In the genomic region with DNA sequence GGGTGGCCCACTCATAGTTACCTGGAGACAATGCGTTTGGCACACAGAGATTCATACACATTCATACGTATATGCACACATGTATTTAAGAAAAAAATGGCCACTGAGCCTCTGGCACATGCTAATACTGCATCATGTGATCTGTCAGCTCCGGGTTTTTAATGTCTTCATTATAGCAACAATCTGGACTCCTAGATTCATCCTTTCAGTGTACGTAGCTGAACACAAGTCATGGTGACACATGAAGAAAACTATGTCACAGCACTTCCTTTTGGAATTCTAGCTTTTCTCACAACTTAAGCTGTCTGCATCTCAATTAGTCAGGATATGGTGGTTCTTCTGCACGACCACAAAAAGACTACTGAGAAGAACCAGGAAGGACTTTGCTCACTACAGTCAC, we compare ENCODE assay signal across 2 cellular contexts.
A peak's percentile ranks its signal among the peaks of the same experiment; 100 is the strongest.
TF ChIP-seq lines count a peak whose summit lies in the region.

No MANE protein-coding gene starts in this region.

TF ChIP-seq in IMR-90, 13 proteins besides CTCF, POLR2A, EP300 and RAD21:
- peak; percentile 13; the same call in 1 of the 2 replicates for TF ChIP-seq BHLHE40 (IDR thresholded peaks at IDR 0.05; ENCODE audit: low read depth, low read length)
- no peak for TF ChIP-seq CHD1 (IDR thresholded peaks at IDR 0.05; ENCODE audit: low read depth, low read length)
- TF ChIP-seq MXI1 (IDR thresholded peaks at IDR 0.05; ENCODE audit: borderline replicate concordance, low read depth, low read length): no peak
- TF ChIP-seq, protein P1, sequence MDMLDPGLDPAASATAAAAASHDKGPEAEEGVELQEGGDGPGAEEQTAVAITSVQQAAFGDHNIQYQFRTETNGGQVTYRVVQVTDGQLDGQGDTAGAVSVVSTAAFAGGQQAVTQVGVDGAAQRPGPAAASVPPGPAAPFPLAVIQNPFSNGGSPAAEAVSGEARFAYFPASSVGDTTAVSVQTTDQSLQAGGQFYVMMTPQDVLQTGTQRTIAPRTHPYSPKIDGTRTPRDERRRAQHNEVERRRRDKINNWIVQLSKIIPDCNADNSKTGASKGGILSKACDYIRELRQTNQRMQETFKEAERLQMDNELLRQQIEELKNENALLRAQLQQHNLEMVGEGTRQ (IDR thresholded peaks at IDR 0.05; ENCODE audit: low read depth, low read length): peak; percentile 75
TF ChIP-seq in IMR-90: peak in this region for 2.

TF ChIP-seq in endothelial cell of umbilical vein, 7 proteins besides CTCF, POLR2A, EP300 and RAD21:
- TF ChIP-seq MYC (IDR thresholded peaks at IDR 0.05; ENCODE audit: low read depth, low read length) (no peak), FOS (IDR thresholded peaks at IDR 0.05; ENCODE audit: borderline replicate concordance, insufficient read depth, low read length) (no peak), JUN (IDR thresholded peaks at IDR 0.05; ENCODE audit: borderline replicate concordance, insufficient read depth, insufficient read length, low read depth) (no peak), EZH2 (IDR thresholded peaks at IDR 0.05; ENCODE audit: borderline replicate concordance, low read depth, low read length, severe bottlenecking) (no peak), GATA2 (IDR thresholded peaks at IDR 0.05; ENCODE audit: insufficient read depth, insufficient read length, low read depth, low read length) (no peak), POLR2AphosphoS5 (IDR thresholded peaks at IDR 0.05; ENCODE audit: insufficient read depth, low read depth, low read length) (no peak)
- TF ChIP-seq, protein P2, sequence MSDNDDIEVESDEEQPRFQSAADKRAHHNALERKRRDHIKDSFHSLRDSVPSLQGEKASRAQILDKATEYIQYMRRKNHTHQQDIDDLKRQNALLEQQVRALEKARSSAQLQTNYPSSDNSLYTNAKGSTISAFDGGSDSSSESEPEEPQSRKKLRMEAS (IDR thresholded peaks at IDR 0.05; ENCODE audit: insufficient read depth, insufficient read length): no peak
